Comparison of ENCODE assay signal across 13 cellular contexts in the genomic region with DNA sequence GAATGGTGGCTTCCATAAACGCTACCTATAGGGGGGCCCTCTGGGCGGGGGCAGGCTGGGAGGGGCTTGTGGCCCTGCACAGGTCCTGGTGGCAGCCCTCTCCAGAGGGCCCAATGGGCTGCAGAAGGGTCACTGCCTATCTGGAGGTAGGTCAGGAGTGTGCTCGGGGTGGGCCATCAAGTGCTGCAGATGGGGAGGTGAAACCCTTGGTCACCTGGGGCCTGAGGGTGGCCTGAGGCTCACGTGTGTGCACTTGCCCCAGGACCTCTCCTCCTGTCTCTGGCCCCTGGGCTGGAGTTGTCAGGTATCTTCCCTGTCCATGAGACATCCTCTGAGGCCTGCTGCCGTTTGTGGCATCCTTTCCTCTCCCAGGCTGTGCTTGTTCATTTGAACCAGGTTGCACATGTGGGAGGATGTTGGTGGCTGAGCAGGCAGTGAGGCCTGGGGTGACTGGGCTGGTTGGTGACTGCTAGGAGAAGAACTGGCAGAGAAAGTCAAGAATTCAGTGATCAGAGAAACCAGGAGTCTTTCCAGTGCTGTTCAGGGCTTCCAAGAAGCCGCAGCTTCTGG. TPM values are rescaled to one million over a fixed set of nuclear protein-coding genes. Genes with fewer than 3 reads are reported as not detected.
DNase-seq lines count a peak whose midpoint lies in the region; TF ChIP-seq lines count a peak whose summit lies in the region.
"Had no signal": no experiment of that assay in that cellular context is flagged by ENCODE, and none has a peak within 500 bp of the region (broad histone marks: within the 10 kb centered on the region; RNA-seq: fewer than 3 reads in every experiment).

No MANE protein-coding gene starts in this region.

- H3K4me1 ChIP-seq in left ventricle myocardium inferior = peaks cover 89% of the 10 kb centered on the region
- H3K4me1 ChIP-seq: right lobe of liver had no signal

- no peak for TF ChIP-seq CTCF in left ventricle myocardium inferior (IDR thresholded peaks at IDR 0.05; ENCODE audit: borderline replicate concordance)

- H3K4me3 ChIP-seq in left ventricle myocardium inferior = no peak overlapping the region
- H3K4me3 ChIP-seq: right lobe of liver had no signal

- H3K27ac ChIP-seq in left ventricle myocardium inferior (replicated peaks) = peak overlapping the region; percentile 82
- H3K27ac ChIP-seq: right lobe of liver had no signal

- no peaks in the 10 kb centered on the region for H3K27me3 Mint-ChIP-seq in activated CD4-positive, alpha-beta T cell treated with anti-CD3 and anti-CD28 coated beads, Interleukin-2, amount 10 ng/mL, durations not matched to agents 24 days and 14 days
- H3K27me3 Mint-ChIP-seq in activated CD4-positive, alpha-beta memory T cell treated with anti-CD3 and anti-CD28 coated beads, Interleukin-2, amount 10 ng/mL, durations not matched to agents 7 days and 5 days = no peaks in the 10 kb centered on the region
- H3K27me3 Mint-ChIP-seq in stimulated activated naive CD8-positive, alpha-beta T cell treated with anti-CD3 and anti-CD28 coated beads, Interleukin-15, Interleukin-2, amounts not matched to agents 100 ng/mL and 50 ng/mL, for 24 hours = no peaks in the 10 kb centered on the region

- peaks cover 90% of the 10 kb centered on the region for H3K36me3 ChIP-seq in left ventricle myocardium inferior

- intact Hi-C loops in activated CD4-positive, alpha-beta T cell treated with anti-CD3 and anti-CD28 coated beads, Interleukin-2, amount 10 ng/mL, durations not matched to agents 24 days and 14 days (cut with micrococcal nuclease) = no loop called here
- intact Hi-C loops in left ventricle myocardium inferior (cut with micrococcal nuclease) = no loop called here

- CTCF ChIA-PET in activated CD4-positive, alpha-beta memory T cell treated with anti-CD3 and anti-CD28 coated beads, Interleukin-2, amount 10 ng/mL, durations not matched to agents 7 days and 5 days (lab: Charles Lee) = interaction anchor here (2.7 kb wide), 1 partner anchor 11 kb away, joined by 14 read pairs; no protein-coding TSS in a partner anchor

- H3K27ac Mint-ChIP-seq in activated CD4-positive, alpha-beta T cell treated with anti-CD3 and anti-CD28 coated beads, Interleukin-2, amount 10 ng/mL, durations not matched to agents 24 days and 14 days = peak overlapping the region; percentile 82
- H3K27ac Mint-ChIP-seq in activated CD4-positive, alpha-beta memory T cell treated with anti-CD3 and anti-CD28 coated beads, Interleukin-2, amount 10 ng/mL, durations not matched to agents 7 days and 5 days = peak overlapping the region; percentile 55
- peak overlapping the region; percentile 66 for H3K27ac Mint-ChIP-seq in stimulated activated naive CD8-positive, alpha-beta T cell treated with anti-CD3 and anti-CD28 coated beads, Interleukin-15, Interleukin-2, amounts not matched to agents 100 ng/mL and 50 ng/mL, for 24 hours

- H3K4me3 Mint-ChIP-seq in activated CD4-positive, alpha-beta T cell treated with anti-CD3 and anti-CD28 coated beads, Interleukin-2, amount 10 ng/mL, durations not matched to agents 24 days and 14 days = no peak overlapping the region
- H3K4me3 Mint-ChIP-seq in activated CD4-positive, alpha-beta memory T cell treated with anti-CD3 and anti-CD28 coated beads, Interleukin-2, amount 10 ng/mL, durations not matched to agents 7 days and 5 days = no peak overlapping the region
- no peak overlapping the region for H3K4me3 Mint-ChIP-seq in stimulated activated naive CD8-positive, alpha-beta T cell treated with anti-CD3 and anti-CD28 coated beads, Interleukin-15, Interleukin-2, amounts not matched to agents 100 ng/mL and 50 ng/mL, for 24 hours

- H3K9me3 Mint-ChIP-seq in activated CD4-positive, alpha-beta T cell treated with anti-CD3 and anti-CD28 coated beads, Interleukin-2, amount 10 ng/mL, durations not matched to agents 24 days and 14 days = no peaks in the 10 kb centered on the region
- H3K9me3 Mint-ChIP-seq in activated CD4-positive, alpha-beta memory T cell treated with anti-CD3 and anti-CD28 coated beads, Interleukin-2, amount 10 ng/mL, durations not matched to agents 7 days and 5 days = no peaks in the 10 kb centered on the region
- H3K9me3 Mint-ChIP-seq in stimulated activated naive CD8-positive, alpha-beta T cell treated with anti-CD3 and anti-CD28 coated beads, Interleukin-15, Interleukin-2, amounts not matched to agents 100 ng/mL and 50 ng/mL, for 24 hours = no peaks in the 10 kb centered on the region

- H3K27me3 ChIP-seq in left ventricle myocardium inferior (ENCODE audit: low read depth) = no peaks in the 10 kb centered on the region
- H3K27me3 ChIP-seq: right lobe of liver had no signal

- H3K9me3 ChIP-seq in left ventricle myocardium inferior (replicated peaks) = no peaks in the 10 kb centered on the region
- H3K9me3 ChIP-seq: right lobe of liver had no signal

- H3K36me3 Mint-ChIP-seq in activated CD4-positive, alpha-beta T cell treated with anti-CD3 and anti-CD28 coated beads, Interleukin-2, amount 10 ng/mL, durations not matched to agents 24 days and 14 days (ENCODE audit: low read depth) = peaks cover 53% of the 10 kb centered on the region
- peaks cover 72% of the 10 kb centered on the region for H3K36me3 Mint-ChIP-seq in activated CD4-positive, alpha-beta memory T cell treated with anti-CD3 and anti-CD28 coated beads, Interleukin-2, amount 10 ng/mL, durations not matched to agents 7 days and 5 days (ENCODE audit: low read depth)
- peaks cover 53% of the 10 kb centered on the region for H3K36me3 Mint-ChIP-seq in stimulated activated naive CD8-positive, alpha-beta T cell treated with anti-CD3 and anti-CD28 coated beads, Interleukin-15, Interleukin-2, amounts not matched to agents 100 ng/mL and 50 ng/mL, for 24 hours (ENCODE audit: low read depth)

- POLR2A ChIA-PET in activated CD4-positive, alpha-beta memory T cell treated with anti-CD3 and anti-CD28 coated beads, Interleukin-2, amount 10 ng/mL, durations not matched to agents 7 days and 5 days (lab: Charles Lee) = no interaction called here

- no peak for DNase-seq in activated CD4-positive, alpha-beta T cell treated with anti-CD3 and anti-CD28 coated beads, Interleukin-2, amount 10 ng/mL, durations not matched to agents 24 days and 14 days
- no peak for DNase-seq in activated CD4-positive, alpha-beta T cell treated with anti-CD3 and anti-CD28 coated beads, Interleukin-2, amount 50 U/mL, for 1 hour
- no peak for DNase-seq in activated CD4-positive, alpha-beta memory T cell treated with anti-CD3 and anti-CD28 coated beads, Interleukin-2, amount 10 ng/mL, durations not matched to agents 7 days and 5 days
- no peak for DNase-seq in left ventricle myocardium inferior
- DNase-seq in NCI-H2029 treated with DMSO at 0.1 percent for 48 hours (lab: John Stamatoyannopoulos, UW) = no peak
- DNase-seq in CD1c-positive myeloid dendritic cell (ENCODE audit: extremely low spot score) = no peak
- DNase-seq in SK-N-DZ (ENCODE audit: low spot score) = no peak
- DNase-seq: DMS 273 treated with DMSO at 0.1 percent for 48 hours, islet precursor cell, NCI-H1092, NCI-H446, right lobe of liver had no signal

- H3K4me1 Mint-ChIP-seq in activated CD4-positive, alpha-beta T cell treated with anti-CD3 and anti-CD28 coated beads, Interleukin-2, amount 10 ng/mL, durations not matched to agents 24 days and 14 days = peaks cover 29% of the 10 kb centered on the region
- H3K4me1 Mint-ChIP-seq in activated CD4-positive, alpha-beta memory T cell treated with anti-CD3 and anti-CD28 coated beads, Interleukin-2, amount 10 ng/mL, durations not matched to agents 7 days and 5 days = peaks cover 23% of the 10 kb centered on the region
- peaks cover 32% of the 10 kb centered on the region for H3K4me1 Mint-ChIP-seq in stimulated activated naive CD8-positive, alpha-beta T cell treated with anti-CD3 and anti-CD28 coated beads, Interleukin-15, Interleukin-2, amounts not matched to agents 100 ng/mL and 50 ng/mL, for 24 hours (ENCODE audit: low read depth)

RNA-seq across cellular contexts. Expression of gene SH2D4B, which starts 21.1 kb away (rescaled TPM):
- 0.19 and 0.23 TPM in 2 replicates for total RNA-seq in activated CD4-positive, alpha-beta T cell treated with anti-CD3 and anti-CD28 coated beads, Interleukin-2, amount 10 ng/mL, durations not matched to agents 24 days and 14 days
- under 1 TPM; 0.13 to 0.15 TPM for total RNA-seq in activated CD4-positive, alpha-beta memory T cell treated with anti-CD3 and anti-CD28 coated beads, Interleukin-2, amount 10 ng/mL, durations not matched to agents 7 days and 5 days
- not detected for total RNA-seq in left ventricle myocardium inferior
- polyA plus RNA-seq in SK-N-DZ (2014; cell fraction: cytosol; rRNA removed) = not detected in 2 replicates
- polyA plus RNA-seq in SK-N-DZ (2014; cell fraction: nucleus; rRNA removed) = not detected in 2 replicates
- total RNA-seq: right lobe of liver had no signal
